ENCODE assay signal across 12 cellular contexts in genomic region chr20:63500902-63501817, GRCh38. TPM values are rescaled to one million over a fixed set of nuclear protein-coding genes. Genes with fewer than 3 reads are reported as not detected.
DNase-seq lines count a peak whose midpoint lies in the region; ATAC-seq, FAIRE-seq and TF ChIP-seq lines count a peak whose summit lies in the region.
"Had no signal": no experiment of that assay in that cellular context is flagged by ENCODE, and none has a peak within 500 bp of the region (broad histone marks: within the 10 kb centered on the region; RNA-seq: fewer than 3 reads in every experiment).

No MANE protein-coding gene starts in this region.

- 0 out of 2 replicates have a peak overlapping the region, but pooled peaks have one; percentile 3 for H2BK20ac ChIP-seq in H1 (ENCODE audit: low read length)

- H3K9me3 ChIP-seq in H1 (ENCODE audit: insufficient read depth in 2 of 2, low read depth in 1 of 2, low read length in 1 of 2) = no peaks in the 10 kb centered on the region; a peak in 2 of 4 replicates

- H3K27ac ChIP-seq in H1 (ENCODE audit: low read depth, low read length) = no peak overlapping the region
- H3K27ac ChIP-seq: hepatocyte had no signal

- TF ChIP-seq EP300 in H1 (IDR thresholded peaks at IDR 0.05; ENCODE audit: borderline replicate concordance in 1 of 2, low read depth in 2 of 2, low read length in 2 of 2) = no peak

- peaks cover 3% of the 10 kb centered on the region; the same call in 1 of the 2 replicates for H3K23me2 ChIP-seq in H1 (ENCODE audit: low read depth, low read length)

- ATAC-seq in omental fat pad (ENCODE audit: low FRiP score) = no peak

- TF ChIP-seq CTCF in H1 (IDR thresholded peaks at IDR 0.05; ENCODE audit: control extremely low read depth in 1 of 3, insufficient read depth in 1 of 3, low read depth in 1 of 3, low read length in 3 of 3) (no peak), omental fat pad (IDR thresholded peaks at IDR 0.05) (no peak)

- no peak overlapping the region for H4K5ac ChIP-seq in H1 (ENCODE audit: insufficient read length, low read depth, low read length)

- no peaks in the 10 kb centered on the region for H3K79me1 ChIP-seq in H1 (ENCODE audit: low read depth, low read length)

- TF ChIP-seq RAD21 in H1 (IDR thresholded peaks at IDR 0.05 in 1 of 2, conservative IDR thresholded peaks at IDR 0.05 in 1 of 2; ENCODE audit: low read depth in 2 of 2, low read length in 2 of 2) = no peak

- no peak for TF ChIP-seq POLR2A in H1 (IDR thresholded peaks at IDR 0.05; ENCODE audit: control extremely low read depth in 1 of 2, low read depth in 2 of 2, low read length in 2 of 2)

- H3K4ac ChIP-seq in H1 (replicated peaks; ENCODE audit: insufficient read length, low read depth, low read length) = no peak overlapping the region

- POLR2A ChIA-PET in H1 (lab: Charles Lee; ENCODE audit: partially characterized antibody) = interaction anchor here (2.0 kb wide), 1 partner anchor 21 kb away, joined by 6 read pairs; no protein-coding TSS in a partner anchor

- CTCF ChIA-PET in H1 (lab: Charles Lee; ENCODE audit: partially characterized antibody) = no interaction called here

- H4K20me1 ChIP-seq in H1 (replicated peaks in 1 of 2; ENCODE audit: control insufficient read depth in 1 of 2, insufficient read depth in 2 of 2, low read length in 2 of 2) = peaks cover 0 to 1% of the 10 kb centered on the region in 2 experiments

- peak overlapping the region; percentile 61; the same call in 1 of the 2 replicates for H2BK15ac ChIP-seq in H1 (ENCODE audit: low read length)

- peaks cover 11 to 41% (median 35%) of the 10 kb centered on the region in 4 experiments for H3K27me3 ChIP-seq in H1 (replicated peaks in 1 of 4; ENCODE audit: control insufficient read depth in 3 of 4, extremely low read depth in 1 of 4, insufficient read depth in 3 of 4, low read length in 3 of 4)

- peaks cover 0 to 29% (median 19%) of the 10 kb centered on the region in 4 experiments; a peak in 6 of 7 replicates for H3K4me1 ChIP-seq in H1 (replicated peaks in 1 of 4; ENCODE audit: control insufficient read depth in 3 of 4, insufficient read depth in 4 of 4, low read length in 3 of 4)

- H2BK120ac ChIP-seq in H1 (replicated peaks; ENCODE audit: low read depth, low read length) = no peak overlapping the region

- H2BK5ac ChIP-seq in H1 (ENCODE audit: low read depth, low read length) = no peak overlapping the region

- no peak overlapping the region for H2AK5ac ChIP-seq in H1 (ENCODE audit: low read depth, low read length)

- peak in 2 of 3 experiments; percentile 84 to 88 for DNase-seq in NCI-H1417 (lab: John Stamatoyannopoulos, UW)
- no peak for DNase-seq in NCI-H1417 treated with DMSO at 0.1 percent for 48 hours (lab: John Stamatoyannopoulos, UW)
- DNase-seq in H1 (ENCODE audit: low read depth in 1 of 2, low spot score in 2 of 2) = peak in 1 of 2 experiments; percentile 47
- peak; percentile 9 for DNase-seq in retina
- DNase-seq in omental fat pad (ENCODE audit: low spot score) = no peak
- DNase-seq in occipital lobe (lab: John Stamatoyannopoulos, UW) = no peak
- DNase-seq: mesenchymal stem cell had no signal

- H4K8ac ChIP-seq in H1 (ENCODE audit: extremely low read depth, insufficient read depth, low read length) = no peak overlapping the region; the same call in 1 of the 2 replicates

- H3K14ac ChIP-seq in H1 (ENCODE audit: insufficient read length) = no peak overlapping the region

- H3K56ac ChIP-seq in H1 (replicated peaks; ENCODE audit: insufficient read length, low read depth, low read length) = no peak overlapping the region

- H3K79me2 ChIP-seq in H1 (ENCODE audit: control insufficient read depth in 1 of 2, insufficient read depth in 2 of 2, low read length in 2 of 2) = no peaks in the 10 kb centered on the region
- H3K79me2 ChIP-seq: hepatocyte had no signal

- H3K23ac ChIP-seq in H1 (ENCODE audit: insufficient read length) = no peak overlapping the region

- no peaks in the 10 kb centered on the region for H3K36me3 ChIP-seq in H1 (ENCODE audit: control insufficient read depth in 2 of 4, insufficient read depth in 4 of 4, low read length in 3 of 4)

- H2BK12ac ChIP-seq in H1 (ENCODE audit: low read depth, low read length) = no peak overlapping the region; the same call in 1 of the 2 replicates

- H3K18ac ChIP-seq in H1 (ENCODE audit: extremely low read depth, low read length) = no peak overlapping the region

- 80% methylated on average over 27 of the region's 27 CpGs; no CpG with 5 or more reads in 1 of the 2 experiments for WGBS in H1 (ENCODE audit: extremely low coverage in 1 of 2, insufficient coverage in 1 of 2, insufficient read length in 1 of 2, insufficient replicate concordance in 2 of 2, low coverage in 1 of 2, low lambda C conversion rate in 2 of 2, missing lambda C conversion rate in 1 of 2), 2 experiments

- FAIRE-seq in H1 (lab: Jason Lieb, UNC) = no peak
- FAIRE-seq: A204.1 had no signal

- H3K4me3 ChIP-seq in H1 (ENCODE audit: extremely low read depth in 1 of 4, insufficient read depth in 2 of 4, low read depth in 3 of 4, low read length in 4 of 4) = no peak overlapping the region
- H3K4me3 ChIP-seq: hepatocyte had no signal

- H2AFZ ChIP-seq in H1 (ENCODE audit: low read length) = no peak overlapping the region
- H2AFZ ChIP-seq: hepatocyte had no signal

- no peak overlapping the region for H3K9ac ChIP-seq in H1 (replicated peaks in 1 of 4; ENCODE audit: extremely low read depth in 1 of 4, low read depth in 3 of 4, low read length in 3 of 4)

- H4K91ac ChIP-seq in H1 (replicated peaks; ENCODE audit: insufficient read length, low read length) = no peak overlapping the region

- 0 out of 4 replicates have a peak overlapping the region, but pooled peaks of 1 of the 2 experiments have one; percentile 38 for H3K4me2 ChIP-seq in H1 (ENCODE audit: insufficient read depth in 1 of 2, low read depth in 2 of 2, low read length in 2 of 2)
- H3K4me2 ChIP-seq: hepatocyte had no signal

RNA-seq across cellular contexts. Expression of gene EEF1A2, which starts 2.3 kb away (rescaled TPM):
- total RNA-seq in H1 (2021; fragmentation: NEBNext Ultra II Directional; extraction: Animal tissue kit (Norgen Biotek cat#: 25700)) = 25.8 and 27.9 TPM in 2 replicates
- 7.4 and 17.5 TPM in 2 replicates for polyA plus RNA-seq in H1 (2011; rRNA removed)
- 15.5 TPM for polyA plus RNA-seq in H1 (2011; cell fraction: cytosol; rRNA removed)
- polyA plus RNA-seq in H1 (2011; cell fraction: nucleus; rRNA removed) = 33.5 TPM
- polyA plus RNA-seq in H1 (2012, experiment 1 of 2) = 25.2 to 45.3 TPM (median 39.3 TPM) in 4 replicates
- polyA plus RNA-seq in H1 (2012, experiment 2 of 2) = 22.6 TPM
- 26.8 TPM for polyA plus RNA-seq in H1 (2013, experiment 1 of 2)
- polyA plus RNA-seq in H1 (2013, experiment 2 of 2) = 25.5 TPM
- 6.0 and 11.9 TPM in 2 replicates for polyA minus RNA-seq in H1 (2011; rRNA and poly(A)+ RNA removed)
- 20.6 TPM for polyA minus RNA-seq in H1 (2011; cell fraction: cytosol; rRNA and poly(A)+ RNA removed)
- 13.6 TPM for polyA minus RNA-seq in H1 (2011; cell fraction: nucleus; rRNA and poly(A)+ RNA removed)
- total RNA-seq in omental fat pad (1 to 10 TPM in 3 of 4 donors, not detected in 1; 2.1 to 4.7 (median 2.8) TPM), occipital lobe (214 TPM)

RNA-seq across cellular contexts. Expression of gene PPDPF, which starts 19.4 kb away (rescaled TPM):
- 125 and 138 TPM in 2 replicates for total RNA-seq in H1 (2021; fragmentation: NEBNext Ultra II Directional; extraction: Animal tissue kit (Norgen Biotek cat#: 25700))
- 30.5 and 49.9 TPM in 2 replicates for polyA plus RNA-seq in H1 (2011; rRNA removed)
- 13.6 TPM for polyA plus RNA-seq in H1 (2011; cell fraction: cytosol; rRNA removed)
- polyA plus RNA-seq in H1 (2011; cell fraction: nucleus; rRNA removed) = 40.2 TPM
- polyA plus RNA-seq in H1 (2012, experiment 1 of 2) = 38.8 to 127 TPM (median 112 TPM) in 4 replicates
- 66.7 TPM for polyA plus RNA-seq in H1 (2012, experiment 2 of 2)
- polyA plus RNA-seq in H1 (2013, experiment 1 of 2) = 147 TPM
- polyA plus RNA-seq in H1 (2013, experiment 2 of 2) = 151 TPM
- polyA minus RNA-seq in H1 (2011; rRNA and poly(A)+ RNA removed) = 2.8 and 4.9 TPM in 2 replicates
- polyA minus RNA-seq in H1 (2011; cell fraction: cytosol; rRNA and poly(A)+ RNA removed) = 109 TPM
- 58.7 TPM for polyA minus RNA-seq in H1 (2011; cell fraction: nucleus; rRNA and poly(A)+ RNA removed)
- total RNA-seq in omental fat pad = 100 to 1,000 TPM in 1 of 4 donors, 10 to 100 TPM in 3; 22.2 to 108 (median 75.8) TPM
- total RNA-seq in occipital lobe = 43.5 TPM

RNA-seq across cellular contexts. Expression of gene KCNQ2, which starts 28.7 kb away (rescaled TPM):
- 82.6 and 88.6 TPM in 2 replicates for total RNA-seq in H1 (2021; fragmentation: NEBNext Ultra II Directional; extraction: Animal tissue kit (Norgen Biotek cat#: 25700))
- polyA plus RNA-seq in H1 (2011; rRNA removed) = 243 and 277 TPM in 2 replicates
- 174 TPM for polyA plus RNA-seq in H1 (2011; cell fraction: cytosol; rRNA removed)
- polyA plus RNA-seq in H1 (2011; cell fraction: nucleus; rRNA removed) = 206 TPM
- polyA plus RNA-seq in H1 (2012, experiment 1 of 2) = 41.9 to 107 TPM (median 94.0 TPM) in 4 replicates
- polyA plus RNA-seq in H1 (2012, experiment 2 of 2) = 88.7 TPM
- 72.4 TPM for polyA plus RNA-seq in H1 (2013, experiment 1 of 2)
- 73.2 TPM for polyA plus RNA-seq in H1 (2013, experiment 2 of 2)
- polyA minus RNA-seq in H1 (2011; rRNA and poly(A)+ RNA removed) = 40.5 and 42.0 TPM in 2 replicates
- 39.6 TPM for polyA minus RNA-seq in H1 (2011; cell fraction: cytosol; rRNA and poly(A)+ RNA removed)
- 33.1 TPM for polyA minus RNA-seq in H1 (2011; cell fraction: nucleus; rRNA and poly(A)+ RNA removed)
- total RNA-seq in omental fat pad (not detected), occipital lobe (167 TPM)
- total RNA-seq: aorta, HFFc6, LHCN-M2 had no signal
- polyA plus RNA-seq: aorta had no signal

RNA-seq across cellular contexts. Expression of gene PTK6, which starts 36.0 kb away (rescaled TPM):
- 0.17 and 0.19 TPM in 2 replicates for total RNA-seq in H1 (2021; fragmentation: NEBNext Ultra II Directional; extraction: Animal tissue kit (Norgen Biotek cat#: 25700))
- 0.12 and 0.30 TPM in 2 replicates for polyA plus RNA-seq in H1 (2011; rRNA removed)
- polyA plus RNA-seq in H1 (2011; cell fraction: cytosol; rRNA removed) = 0.27 TPM
- 0.67 TPM for polyA plus RNA-seq in H1 (2011; cell fraction: nucleus; rRNA removed)
- polyA plus RNA-seq in H1 (2012, experiment 1 of 2) = 0.32 to 0.41 TPM (median 0.40 TPM) in 4 replicates
- polyA plus RNA-seq in H1 (2012, experiment 2 of 2) = 0.25 TPM
- polyA plus RNA-seq in H1 (2013, experiment 1 of 2) = 0.08 TPM
- polyA plus RNA-seq in H1 (2013, experiment 2 of 2) = 0.07 TPM
- polyA minus RNA-seq in H1 (2011; rRNA and poly(A)+ RNA removed) = 0.12 TPM in 1 of 2 replicates, not detected in the other
- polyA minus RNA-seq in H1 (2011; cell fraction: cytosol; rRNA and poly(A)+ RNA removed) = 0.37 TPM
- polyA minus RNA-seq in H1 (2011; cell fraction: nucleus; rRNA and poly(A)+ RNA removed) = 0.20 TPM
- total RNA-seq in omental fat pad = under 1 TPM in 3 of 4 donors, not detected in 1; 0.12 to 0.63 (median 0.28) TPM
- 0.16 TPM for total RNA-seq in occipital lobe

RNA-seq across cellular contexts. Expression of gene SRMS, which starts 46.4 kb away (rescaled TPM):
- 0.29 and 0.76 TPM in 2 replicates for total RNA-seq in H1 (2021; fragmentation: NEBNext Ultra II Directional; extraction: Animal tissue kit (Norgen Biotek cat#: 25700))
- 0.39 and 0.66 TPM in 2 replicates for polyA plus RNA-seq in H1 (2011; rRNA removed)
- polyA plus RNA-seq in H1 (2011; cell fraction: cytosol; rRNA removed) = 0.36 TPM
- polyA plus RNA-seq in H1 (2011; cell fraction: nucleus; rRNA removed) = 2.9 TPM
- 0.23 to 0.46 TPM (median 0.39 TPM) in 4 replicates for polyA plus RNA-seq in H1 (2012, experiment 1 of 2)
- 0.10 TPM for polyA plus RNA-seq in H1 (2012, experiment 2 of 2)
- polyA plus RNA-seq in H1 (2013, experiment 1 of 2) = 0.28 TPM
- polyA plus RNA-seq in H1 (2013, experiment 2 of 2) = 0.15 TPM
- polyA minus RNA-seq in H1 (2011; rRNA and poly(A)+ RNA removed) = 0.10 TPM in 1 of 2 replicates, not detected in the other
- polyA minus RNA-seq in H1 (2011; cell fraction: cytosol; rRNA and poly(A)+ RNA removed) = not detected
- 0.50 TPM for polyA minus RNA-seq in H1 (2011; cell fraction: nucleus; rRNA and poly(A)+ RNA removed)
- total RNA-seq in omental fat pad = not detected
- total RNA-seq in occipital lobe = not detected
- total RNA-seq: aorta, hepatocyte, HFFc6, LHCN-M2 had no signal
- polyA plus RNA-seq: aorta, hepatocyte had no signal

Comparison
In these comparisons a context has a peak if more than half of its experiments do, and no peak if none do; other contexts are left out.
1. DNase-seq: peak in NCI-H1417 (2 of 3) and retina (single experiment); none in NCI-H1417 treated with DMSO at 0.1 percent for 48 hours (single experiment), omental fat pad (single experiment) and occipital lobe (single experiment).
2. RNA of gene KCNQ2, which starts 28.7 kb away (total RNA-seq): 167 TPM in occipital lobe (single experiment) and 82.6 to 88.6 TPM in H1; not detected in omental fat pad; every median in the first group is over 10 times any median in the second.